ENCODE assay signal across 14 cellular contexts in the genomic region with DNA sequence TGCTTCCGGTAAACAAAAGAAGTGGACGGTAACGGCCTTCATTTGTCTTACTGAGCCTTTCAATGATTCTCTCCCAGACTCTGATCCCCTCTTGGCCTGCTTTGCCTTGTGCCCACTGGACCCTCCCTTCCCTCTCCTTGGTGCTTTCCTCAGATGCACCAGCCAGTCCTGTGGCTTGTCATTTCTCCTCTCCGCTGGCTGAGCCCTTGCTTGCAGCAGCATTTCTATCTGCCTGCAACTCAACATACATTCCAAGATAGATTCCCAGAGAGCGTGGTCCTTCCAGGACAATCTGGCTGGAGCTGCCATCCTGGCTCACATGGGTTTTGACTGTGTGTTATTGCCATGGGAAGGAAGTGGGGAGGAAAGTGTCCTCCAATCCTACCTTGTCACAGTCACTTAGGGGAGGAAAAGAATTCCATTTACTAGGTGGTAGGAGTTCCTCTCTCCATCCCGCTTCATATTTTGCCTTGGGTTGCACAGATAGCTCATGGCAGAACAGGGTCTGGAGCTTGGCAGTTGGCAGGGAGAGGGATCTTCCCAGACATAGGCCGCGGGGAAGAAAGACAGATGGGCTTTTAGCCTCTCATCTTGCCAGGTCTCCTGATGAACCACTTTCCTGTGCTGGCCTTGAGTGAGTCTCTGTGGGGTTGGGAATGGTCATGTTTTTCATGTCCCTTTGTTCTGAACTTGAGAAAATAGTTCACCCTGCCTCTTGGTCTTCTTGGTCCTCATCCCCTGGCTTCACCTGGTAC.
DNase-seq lines count a peak whose midpoint lies in the region; ATAC-seq and TF ChIP-seq lines count a peak whose summit lies in the region.
"Had no signal": no experiment of that assay in that cellular context is flagged by ENCODE, and none has a peak within 500 bp of the region (broad histone marks: within the 10 kb centered on the region; RNA-seq: fewer than 3 reads in every experiment).

No MANE protein-coding gene starts in this region.

- no peaks in the 10 kb centered on the region for H3K36me3 ChIP-seq in CD4-positive, CD25-positive, alpha-beta regulatory T cell (ENCODE audit: control insufficient read depth, insufficient read depth, low read length)
- no peaks in the 10 kb centered on the region for H3K36me3 ChIP-seq in neural progenitor cell
- no peaks in the 10 kb centered on the region for H3K36me3 ChIP-seq in SJCRH30
- H3K36me3 ChIP-seq: Peyer's patch had no signal

- no peak overlapping the region for H3K4me2 ChIP-seq in neural progenitor cell
- H3K4me2 ChIP-seq: GM23338 had no signal

- peaks cover 5% of the 10 kb centered on the region for H3K27me3 Mint-ChIP-seq in CD4-positive, CD25-positive, alpha-beta regulatory T cell
- peaks cover under 1% of the 10 kb centered on the region for H3K27me3 Mint-ChIP-seq in brain
- H3K27me3 Mint-ChIP-seq in neural progenitor cell (ENCODE audit: insufficient read depth, low read depth), result peaks cover 2% of the 10 kb centered on the region

- H3K9me3 Mint-ChIP-seq in CD4-positive, CD25-positive, alpha-beta regulatory T cell, result no peaks in the 10 kb centered on the region
- H3K9me3 Mint-ChIP-seq in brain (peaks cover 0 to 2% (median 0%) of the 10 kb centered on the region in 5 experiments), neural progenitor cell (no peaks in the 10 kb centered on the region)
- H3K9me3 Mint-ChIP-seq: GM23338 had no signal

- H3K36me3 Mint-ChIP-seq in CD4-positive, CD25-positive, alpha-beta regulatory T cell, result no peaks in the 10 kb centered on the region
- H3K36me3 Mint-ChIP-seq in brain (peaks cover 4% of the 10 kb centered on the region), neural progenitor cell (no peaks in the 10 kb centered on the region)

- no peak overlapping the region for H2AFZ ChIP-seq in neural progenitor cell (replicated peaks)
- H2AFZ ChIP-seq: GM23338 had no signal

- H3K4me3 Mint-ChIP-seq in CD4-positive, CD25-positive, alpha-beta regulatory T cell, result peak overlapping the region in 1 of 4 donors; percentile 39
- peak overlapping the region; percentile 16 to 80 (median 74) for H3K4me3 Mint-ChIP-seq in brain
- no peak overlapping the region for H3K4me3 Mint-ChIP-seq in neural progenitor cell
- H3K4me3 Mint-ChIP-seq: GM23338 had no signal

- H3F3A ChIP-seq in neural progenitor cell (ENCODE audit: low read depth), result no peaks in the 10 kb centered on the region

- no peaks in the 10 kb centered on the region for H3K27me3 ChIP-seq in CD4-positive, CD25-positive, alpha-beta regulatory T cell (ENCODE audit: control insufficient read depth, insufficient read depth, low read length)
- H3K27me3 ChIP-seq in neural progenitor cell (peaks cover 7% of the 10 kb centered on the region), SJCRH30 (peaks cover 6% of the 10 kb centered on the region; the same call in 1 of the 2 replicates)
- H3K27me3 ChIP-seq: Peyer's patch had no signal

- no peak overlapping the region for H3K27ac ChIP-seq in CD4-positive, CD25-positive, alpha-beta regulatory T cell (ENCODE audit: insufficient read depth, low read length, poor library complexity, severe bottlenecking)
- H3K27ac ChIP-seq in neural progenitor cell (no peak overlapping the region), SJCRH30 (no peak overlapping the region)
- H3K27ac ChIP-seq: Peyer's patch had no signal

- H3K9me3 ChIP-seq in CD4-positive, CD25-positive, alpha-beta regulatory T cell (ENCODE audit: control insufficient read depth in 2 of 2, low read length in 2 of 2), result no peaks in the 10 kb centered on the region
- H3K9me3 ChIP-seq in neural progenitor cell (ENCODE audit: low read depth), result no peaks in the 10 kb centered on the region
- no peaks in the 10 kb centered on the region for H3K9me3 ChIP-seq in SJCRH30 (replicated peaks)
- H3K9me3 ChIP-seq: Peyer's patch had no signal

- H3K4me1 ChIP-seq in CD4-positive, CD25-positive, alpha-beta regulatory T cell (ENCODE audit: control insufficient read depth, insufficient read depth, low read length, poor library complexity, severe bottlenecking), result peaks cover 28% of the 10 kb centered on the region
- peaks cover 14% of the 10 kb centered on the region for H3K4me1 ChIP-seq in neural progenitor cell
- no peaks in the 10 kb centered on the region for H3K4me1 ChIP-seq in SJCRH30
- H3K4me1 ChIP-seq: Peyer's patch had no signal

- H3K27ac Mint-ChIP-seq in CD4-positive, CD25-positive, alpha-beta regulatory T cell, result peak overlapping the region in 2 of 3 donors; percentile 31 to 63
- H3K27ac Mint-ChIP-seq in brain, result peak overlapping the region; percentile 79 to 98 (median 88)
- H3K27ac Mint-ChIP-seq in neural progenitor cell, result peak overlapping the region; percentile 36
- H3K27ac Mint-ChIP-seq: GM23338 had no signal

- TF ChIP-seq CTCF in brain (conservative IDR thresholded peaks at IDR 0.05) (no peak), neural progenitor cell (IDR thresholded peaks at IDR 0.05) (no peak)

- H3K9ac ChIP-seq in neural progenitor cell, result no peak overlapping the region

- DNase-seq in NCI-H1417 (lab: John Stamatoyannopoulos, UW), result peak in 2 of 3 experiments; percentile 41 to 53
- no peak for DNase-seq in NCI-H1417 treated with DMSO at 0.1 percent for 48 hours (lab: John Stamatoyannopoulos, UW)
- DNase-seq in CD4-positive, CD25-positive, alpha-beta regulatory T cell, result no peak
- DNase-seq in neural progenitor cell (ENCODE audit: low spot score), result no peak
- no peak for DNase-seq in SJCRH30
- no peak for DNase-seq in RKO (ENCODE audit: low spot score)
- DNase-seq in epidermal melanocyte (ENCODE audit: insufficient read length, low spot score), result no peak
- DNase-seq: 8988T, NCI-H1436, NCI-H524 treated with DMSO at 0.1 percent for 48 hours, Peyer's patch, SHP77 treated with DMSO at 0.1 percent for 48 hours had no signal

- no peak for ATAC-seq in CD4-positive, CD25-positive, alpha-beta regulatory T cell (ENCODE audit: low read depth in 2 of 2)

- no peak overlapping the region for H3K4me3 ChIP-seq in CD4-positive, CD25-positive, alpha-beta regulatory T cell (ENCODE audit: low read depth, low read length)
- H3K4me3 ChIP-seq in neural progenitor cell (no peak overlapping the region), SJCRH30 (no peak overlapping the region)
- H3K4me3 ChIP-seq: GM23338, Peyer's patch had no signal

- no peaks in the 10 kb centered on the region for H4K20me1 ChIP-seq in neural progenitor cell (ENCODE audit: low read depth)

- H3K79me2 ChIP-seq in neural progenitor cell (ENCODE audit: low read depth), result no peaks in the 10 kb centered on the region

- peaks cover 15 to 60% (median 40%) of the 10 kb centered on the region in 4 donors for H3K4me1 Mint-ChIP-seq in CD4-positive, CD25-positive, alpha-beta regulatory T cell
- peaks cover 96% of the 10 kb centered on the region for H3K4me1 Mint-ChIP-seq in brain
- H3K4me1 Mint-ChIP-seq in neural progenitor cell, result peaks cover 34% of the 10 kb centered on the region

Comparison
In these comparisons a context has a peak if more than half of its experiments do, and no peak if none do; other contexts are left out.
1. DNase-seq: peak in NCI-H1417 (2 of 3); none in NCI-H1417 treated with DMSO at 0.1 percent for 48 hours (single experiment), CD4-positive, CD25-positive, alpha-beta regulatory T cell (0 of 3), neural progenitor cell (single experiment), SJCRH30 (0 of 2), RKO (single experiment) and epidermal melanocyte (single experiment).
2. H3K27ac Mint-ChIP-seq: peak in every context shown above with its lines; median percentile 88 in brain; 47 in CD4-positive, CD25-positive, alpha-beta regulatory T cell; 36 in neural progenitor cell.